Comparison of ENCODE assay signal across 8 cellular contexts in the genomic region with DNA sequence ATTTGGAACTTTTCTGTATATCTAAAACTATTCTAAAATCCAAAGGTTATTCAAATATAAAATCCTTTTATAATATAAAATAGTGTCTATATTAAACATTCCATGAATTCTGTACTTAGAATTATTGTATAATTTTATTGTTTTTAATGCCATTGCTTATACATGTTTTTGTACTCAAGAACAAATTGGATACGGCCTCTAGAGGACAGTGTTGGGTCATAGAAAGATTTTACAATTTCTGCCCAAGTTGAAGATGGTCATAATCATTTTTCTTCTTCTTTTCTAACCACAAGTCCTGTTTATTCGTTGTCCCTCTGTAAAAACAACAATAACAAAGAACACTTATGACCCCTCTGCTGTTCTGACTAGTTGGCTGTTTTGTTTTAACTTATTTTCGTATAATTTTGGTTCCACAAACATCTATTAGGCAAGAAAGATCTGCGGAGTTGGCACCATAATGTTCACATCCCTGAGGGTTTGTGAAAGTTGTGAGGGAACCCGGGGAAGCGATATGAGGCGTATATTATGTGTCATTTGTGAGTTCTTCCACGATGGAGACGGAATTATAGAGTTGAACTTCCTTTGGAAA.
DNase-seq lines count a peak whose midpoint lies in the region; ATAC-seq, FAIRE-seq and TF ChIP-seq lines count a peak whose summit lies in the region.

No MANE protein-coding gene starts in this region.

- no peak for FAIRE-seq in H1 (lab: Jason Lieb, UNC)
- FAIRE-seq in HTR-8/SVneo (lab: Jason Lieb, UNC) = no peak

- no peak overlapping the region for H3K18ac ChIP-seq in H1 (ENCODE audit: extremely low read depth, low read length)

- peak; percentile 16 to 33 for DNase-seq in NOMO-1 (lab: John Stamatoyannopoulos, UW; ENCODE audit: unreplicated experiment in 2 of 2)
- DNase-seq in NOMO-1 treated with DMSO at 0.1 percent for 48 hours (lab: John Stamatoyannopoulos, UW; ENCODE audit: unreplicated experiment) = no peak
- peak; percentile 4 for DNase-seq in NCI-H345 treated with DMSO at 0.1 percent for 48 hours (lab: John Stamatoyannopoulos, UW; ENCODE audit: unreplicated experiment)
- DNase-seq in H1 (ENCODE audit: low read depth in 1 of 2, low spot score in 2 of 2) = no peak
- DNase-seq in retinal pigment epithelial cell (ENCODE audit: low read depth) = no peak
- no peak for DNase-seq in HTR-8/SVneo (ENCODE audit: insufficient read length, low spot score)

- peaks cover 0 to 9% (median 1%) of the 10 kb centered on the region in 4 experiments; a peak in 3 of 8 replicates for H3K36me3 ChIP-seq in H1 (ENCODE audit: control insufficient read depth in 2 of 4, insufficient read depth in 4 of 4, low read length in 3 of 4)

- TF ChIP-seq POLR2A in H1 (IDR thresholded peaks at IDR 0.05; ENCODE audit: control extremely low read depth in 1 of 2, low read depth in 2 of 2, low read length in 2 of 2) = no peak

- no peak overlapping the region for H3K9ac ChIP-seq in H1 (replicated peaks in 1 of 4; ENCODE audit: extremely low read depth in 1 of 4, low read depth in 3 of 4, low read length in 3 of 4)

- H3K14ac ChIP-seq in H1 (ENCODE audit: insufficient read length) = no peak overlapping the region

- H2AFZ ChIP-seq in H1 (ENCODE audit: low read length) = no peak overlapping the region

- POLR2A ChIA-PET in H1 (lab: Charles Lee; ENCODE audit: partially characterized antibody) = no interaction called here

- no peaks in the 10 kb centered on the region for H3K23me2 ChIP-seq in H1 (ENCODE audit: low read depth, low read length)

- no peaks in the 10 kb centered on the region for H3K79me2 ChIP-seq in H1 (ENCODE audit: control insufficient read depth in 1 of 2, insufficient read depth in 2 of 2, low read length in 2 of 2)

- CTCF ChIA-PET in H1 (lab: Charles Lee; ENCODE audit: partially characterized antibody) = interaction anchor here (0.9 to 1.6 kb wide), 7 partner anchors 15 to 201 kb away, joined by 3 to 5 read pairs (median 3); no protein-coding TSS in a partner anchor

- no peak overlapping the region for H3K27ac ChIP-seq in H1 (ENCODE audit: low read depth, low read length)

- no peaks in the 10 kb centered on the region for H3K79me1 ChIP-seq in H1 (ENCODE audit: low read depth, low read length)

- H3K9me3 ChIP-seq in H1 (ENCODE audit: insufficient read depth in 2 of 2, low read depth in 1 of 2, low read length in 1 of 2) = peaks cover 5% of the 10 kb centered on the region in 2 experiments; a peak in 2 of 4 replicates

- TF ChIP-seq EP300 in H1 (IDR thresholded peaks at IDR 0.05; ENCODE audit: borderline replicate concordance in 1 of 2, low read depth in 2 of 2, low read length in 2 of 2) = no peak

- H3K4me3 ChIP-seq in H1 (ENCODE audit: extremely low read depth in 1 of 4, insufficient read depth in 2 of 4, low read depth in 3 of 4, low read length in 4 of 4) = no peak overlapping the region
- H3K4me3 ChIP-seq in retinal pigment epithelial cell (ENCODE audit: low read length) = no peak overlapping the region

- no peak overlapping the region for H2BK5ac ChIP-seq in H1 (ENCODE audit: low read depth, low read length)

- no peak overlapping the region for H2BK20ac ChIP-seq in H1 (ENCODE audit: low read length)

- no peak overlapping the region for H4K91ac ChIP-seq in H1 (replicated peaks; ENCODE audit: insufficient read length, low read length)

- H4K8ac ChIP-seq in H1 (ENCODE audit: extremely low read depth, insufficient read depth, low read length) = no peak overlapping the region

- no peak overlapping the region for H2BK120ac ChIP-seq in H1 (replicated peaks; ENCODE audit: low read depth, low read length)

- H3K23ac ChIP-seq in H1 (ENCODE audit: insufficient read length) = no peak overlapping the region

- no peak overlapping the region for H2AK5ac ChIP-seq in H1 (ENCODE audit: low read depth, low read length)

- TF ChIP-seq RAD21 in H1 (IDR thresholded peaks at IDR 0.05 in 1 of 2, conservative IDR thresholded peaks at IDR 0.05 in 1 of 2; ENCODE audit: low read depth in 2 of 2, low read length in 2 of 2) = peak; percentile 53 to 68

- no peak overlapping the region for H4K5ac ChIP-seq in H1 (ENCODE audit: insufficient read length, low read depth, low read length)

- no peaks in the 10 kb centered on the region for H3K4me1 ChIP-seq in H1 (replicated peaks in 1 of 4; ENCODE audit: control insufficient read depth in 3 of 4, insufficient read depth in 4 of 4, low read length in 3 of 4)

- ATAC-seq in GM18858 (IDR thresholded peaks at IDR 0.05; ENCODE audit: unreplicated experiment) = no peak
- ATAC-seq in GM18861 (IDR thresholded peaks at IDR 0.05; ENCODE audit: unreplicated experiment) = no peak

- WGBS in H1 (ENCODE audit: extremely low coverage in 1 of 2, insufficient coverage in 1 of 2, insufficient read length in 1 of 2, insufficient replicate concordance in 2 of 2, low coverage in 1 of 2, low lambda C conversion rate in 2 of 2, missing lambda C conversion rate in 1 of 2), 2 experiments = 80% methylated on average over 9 of the region's 9 CpGs; no CpG with 5 or more reads in 1 of the 2 experiments

- no peaks in the 10 kb centered on the region for H3K27me3 ChIP-seq in H1 (replicated peaks in 1 of 4; ENCODE audit: control insufficient read depth in 3 of 4, extremely low read depth in 1 of 4, insufficient read depth in 3 of 4, low read length in 3 of 4)

- H4K20me1 ChIP-seq in H1 (replicated peaks in 1 of 2; ENCODE audit: control insufficient read depth in 1 of 2, insufficient read depth in 2 of 2, low read length in 2 of 2) = no peaks in the 10 kb centered on the region

- TF ChIP-seq CTCF in H1 (IDR thresholded peaks at IDR 0.05; ENCODE audit: control extremely low read depth in 1 of 3, insufficient read depth in 1 of 3, low read depth in 1 of 3, low read length in 3 of 3) = peak in 2 of 3 experiments; percentile 14 to 48; a peak in 2 of 4 replicates
- TF ChIP-seq CTCF in retinal pigment epithelial cell (conservative IDR thresholded peaks at IDR 0.05; ENCODE audit: low read depth, low read length) = peak; percentile 81

- H3K56ac ChIP-seq in H1 (replicated peaks; ENCODE audit: insufficient read length, low read depth, low read length) = no peak overlapping the region

- no peak overlapping the region for H2BK12ac ChIP-seq in H1 (ENCODE audit: low read depth, low read length)

- H3K4ac ChIP-seq in H1 (replicated peaks; ENCODE audit: insufficient read length, low read depth, low read length) = no peak overlapping the region

- no peak overlapping the region for H3K4me2 ChIP-seq in H1 (ENCODE audit: insufficient read depth in 1 of 2, low read depth in 2 of 2, low read length in 2 of 2)

- no peak overlapping the region for H2BK15ac ChIP-seq in H1 (ENCODE audit: low read length)

TF ChIP-seq in H1, 55 proteins besides CTCF, POLR2A, EP300 and RAD21:
- TF ChIP-seq, protein P1, sequence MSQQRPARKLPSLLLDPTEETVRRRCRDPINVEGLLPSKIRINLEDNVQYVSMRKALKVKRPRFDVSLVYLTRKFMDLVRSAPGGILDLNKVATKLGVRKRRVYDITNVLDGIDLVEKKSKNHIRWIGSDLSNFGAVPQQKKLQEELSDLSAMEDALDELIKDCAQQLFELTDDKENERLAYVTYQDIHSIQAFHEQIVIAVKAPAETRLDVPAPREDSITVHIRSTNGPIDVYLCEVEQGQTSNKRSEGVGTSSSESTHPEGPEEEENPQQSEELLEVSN (IDR thresholded peaks at IDR 0.05) = no peak
- TF ChIP-seq NANOG (IDR thresholded peaks at IDR 0.05; ENCODE audit: insufficient read depth, low read depth, low read length, poor library complexity, severe bottlenecking) = no peak
- TF ChIP-seq CBX5 (IDR thresholded peaks at IDR 0.05; ENCODE audit: low read depth, low read length) = no peak
- TF ChIP-seq ASH2L (IDR thresholded peaks at IDR 0.05; ENCODE audit: low read length) = no peak
- TF ChIP-seq BCL11A (IDR thresholded peaks at IDR 0.05; ENCODE audit: low read depth in 2 of 2, low read length in 2 of 2) = no peak
- no peak for TF ChIP-seq SIN3A (conservative IDR thresholded peaks at IDR 0.05 in 1 of 2, IDR thresholded peaks at IDR 0.05 in 1 of 2; ENCODE audit: low read depth in 1 of 2, low read length in 2 of 2)
- no peak for TF ChIP-seq SP2 (IDR thresholded peaks at IDR 0.05; ENCODE audit: low read length)
- no peak for TF ChIP-seq SUZ12 (IDR thresholded peaks at IDR 0.05; ENCODE audit: low read length)
- TF ChIP-seq YY1 (IDR thresholded peaks at IDR 0.05; ENCODE audit: low read depth, low read length) = no peak
- no peak for TF ChIP-seq RBBP5 (IDR thresholded peaks at IDR 0.05; ENCODE audit: borderline replicate concordance, low read depth, low read length)
- TF ChIP-seq, protein P2, sequence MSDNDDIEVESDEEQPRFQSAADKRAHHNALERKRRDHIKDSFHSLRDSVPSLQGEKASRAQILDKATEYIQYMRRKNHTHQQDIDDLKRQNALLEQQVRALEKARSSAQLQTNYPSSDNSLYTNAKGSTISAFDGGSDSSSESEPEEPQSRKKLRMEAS (IDR thresholded peaks at IDR 0.05) = no peak
- TF ChIP-seq MAFK (IDR thresholded peaks at IDR 0.05; ENCODE audit: low read depth, low read length) = no peak
- no peak for TF ChIP-seq KDM5A (IDR thresholded peaks at IDR 0.05; ENCODE audit: low read length)
- TF ChIP-seq EZH2 (IDR thresholded peaks at IDR 0.05; ENCODE audit: low read depth, low read length, severe bottlenecking) = no peak
- TF ChIP-seq GABPA (IDR thresholded peaks at IDR 0.05; ENCODE audit: borderline replicate concordance, insufficient read depth, low read length) = no peak
- no peak for TF ChIP-seq CREB1 (IDR thresholded peaks at IDR 0.05)
- TF ChIP-seq CBX8 (IDR thresholded peaks at IDR 0.05; ENCODE audit: borderline replicate concordance, low read depth, low read length) = no peak
- TF ChIP-seq, protein P3, sequence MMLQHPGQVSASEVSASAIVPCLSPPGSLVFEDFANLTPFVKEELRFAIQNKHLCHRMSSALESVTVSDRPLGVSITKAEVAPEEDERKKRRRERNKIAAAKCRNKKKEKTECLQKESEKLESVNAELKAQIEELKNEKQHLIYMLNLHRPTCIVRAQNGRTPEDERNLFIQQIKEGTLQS (IDR thresholded peaks at IDR 0.05; ENCODE audit: insufficient read depth, low read depth, low read length) = no peak
- TF ChIP-seq SIRT6 (IDR thresholded peaks at IDR 0.05; ENCODE audit: low read length) = no peak

Comparison
In these comparisons a context has a peak if more than half of its experiments do, and no peak if none do; other contexts are left out.
1. DNase-seq: peak in NOMO-1 (2 of 2) and NCI-H345 treated with DMSO at 0.1 percent for 48 hours (single experiment); none in NOMO-1 treated with DMSO at 0.1 percent for 48 hours (single experiment), H1 (0 of 2), retinal pigment epithelial cell (single experiment) and HTR-8/SVneo (single experiment).